1 cellular context compared by ENCODE assay signal in the genomic region with DNA sequence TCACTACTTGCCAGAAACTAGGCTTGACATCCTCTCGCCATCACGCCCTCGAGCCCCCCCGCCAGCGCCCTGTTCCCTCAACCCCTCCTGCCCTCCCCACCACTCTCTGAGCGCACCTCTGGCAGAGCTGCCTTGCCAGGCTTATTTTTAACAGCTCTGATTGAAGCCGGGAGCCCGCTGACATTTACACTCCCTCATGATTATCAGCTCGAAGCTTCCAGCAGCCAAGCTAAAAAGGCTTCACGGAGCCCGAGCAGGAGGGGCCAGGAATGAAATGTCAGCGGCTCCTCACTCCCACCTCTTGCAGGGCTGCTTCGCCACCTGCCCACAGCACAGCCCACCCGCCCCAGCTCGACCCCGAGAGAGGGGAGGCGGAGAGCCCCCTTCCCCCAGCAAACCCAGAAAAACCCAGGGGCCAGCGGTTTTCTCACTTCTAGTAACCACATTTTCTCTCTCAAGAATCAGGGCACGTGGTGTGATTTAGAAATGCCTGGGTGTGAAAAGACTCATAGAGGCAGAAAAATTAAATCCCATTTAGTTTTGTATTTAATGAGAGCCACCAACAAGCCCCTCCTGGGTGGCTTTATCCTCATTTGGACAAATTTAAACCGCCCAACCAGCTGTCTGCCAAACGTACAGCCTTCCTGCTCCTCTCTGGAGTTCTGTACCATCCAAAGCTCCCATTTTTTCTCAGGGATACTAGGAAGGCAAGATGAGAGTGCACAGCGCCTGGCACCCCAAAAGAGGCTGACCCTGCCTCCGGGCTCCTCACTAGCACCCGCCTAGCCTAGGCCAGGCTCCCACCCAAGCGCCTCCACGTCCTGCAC.
TF ChIP-seq lines count a peak whose summit lies in the region.

No MANE protein-coding gene starts in this region.

TF ChIP-seq in GM23338, 12 proteins besides CTCF, POLR2A, EP300 and RAD21 (continued from another document):
- TF ChIP-seq, protein P1, sequence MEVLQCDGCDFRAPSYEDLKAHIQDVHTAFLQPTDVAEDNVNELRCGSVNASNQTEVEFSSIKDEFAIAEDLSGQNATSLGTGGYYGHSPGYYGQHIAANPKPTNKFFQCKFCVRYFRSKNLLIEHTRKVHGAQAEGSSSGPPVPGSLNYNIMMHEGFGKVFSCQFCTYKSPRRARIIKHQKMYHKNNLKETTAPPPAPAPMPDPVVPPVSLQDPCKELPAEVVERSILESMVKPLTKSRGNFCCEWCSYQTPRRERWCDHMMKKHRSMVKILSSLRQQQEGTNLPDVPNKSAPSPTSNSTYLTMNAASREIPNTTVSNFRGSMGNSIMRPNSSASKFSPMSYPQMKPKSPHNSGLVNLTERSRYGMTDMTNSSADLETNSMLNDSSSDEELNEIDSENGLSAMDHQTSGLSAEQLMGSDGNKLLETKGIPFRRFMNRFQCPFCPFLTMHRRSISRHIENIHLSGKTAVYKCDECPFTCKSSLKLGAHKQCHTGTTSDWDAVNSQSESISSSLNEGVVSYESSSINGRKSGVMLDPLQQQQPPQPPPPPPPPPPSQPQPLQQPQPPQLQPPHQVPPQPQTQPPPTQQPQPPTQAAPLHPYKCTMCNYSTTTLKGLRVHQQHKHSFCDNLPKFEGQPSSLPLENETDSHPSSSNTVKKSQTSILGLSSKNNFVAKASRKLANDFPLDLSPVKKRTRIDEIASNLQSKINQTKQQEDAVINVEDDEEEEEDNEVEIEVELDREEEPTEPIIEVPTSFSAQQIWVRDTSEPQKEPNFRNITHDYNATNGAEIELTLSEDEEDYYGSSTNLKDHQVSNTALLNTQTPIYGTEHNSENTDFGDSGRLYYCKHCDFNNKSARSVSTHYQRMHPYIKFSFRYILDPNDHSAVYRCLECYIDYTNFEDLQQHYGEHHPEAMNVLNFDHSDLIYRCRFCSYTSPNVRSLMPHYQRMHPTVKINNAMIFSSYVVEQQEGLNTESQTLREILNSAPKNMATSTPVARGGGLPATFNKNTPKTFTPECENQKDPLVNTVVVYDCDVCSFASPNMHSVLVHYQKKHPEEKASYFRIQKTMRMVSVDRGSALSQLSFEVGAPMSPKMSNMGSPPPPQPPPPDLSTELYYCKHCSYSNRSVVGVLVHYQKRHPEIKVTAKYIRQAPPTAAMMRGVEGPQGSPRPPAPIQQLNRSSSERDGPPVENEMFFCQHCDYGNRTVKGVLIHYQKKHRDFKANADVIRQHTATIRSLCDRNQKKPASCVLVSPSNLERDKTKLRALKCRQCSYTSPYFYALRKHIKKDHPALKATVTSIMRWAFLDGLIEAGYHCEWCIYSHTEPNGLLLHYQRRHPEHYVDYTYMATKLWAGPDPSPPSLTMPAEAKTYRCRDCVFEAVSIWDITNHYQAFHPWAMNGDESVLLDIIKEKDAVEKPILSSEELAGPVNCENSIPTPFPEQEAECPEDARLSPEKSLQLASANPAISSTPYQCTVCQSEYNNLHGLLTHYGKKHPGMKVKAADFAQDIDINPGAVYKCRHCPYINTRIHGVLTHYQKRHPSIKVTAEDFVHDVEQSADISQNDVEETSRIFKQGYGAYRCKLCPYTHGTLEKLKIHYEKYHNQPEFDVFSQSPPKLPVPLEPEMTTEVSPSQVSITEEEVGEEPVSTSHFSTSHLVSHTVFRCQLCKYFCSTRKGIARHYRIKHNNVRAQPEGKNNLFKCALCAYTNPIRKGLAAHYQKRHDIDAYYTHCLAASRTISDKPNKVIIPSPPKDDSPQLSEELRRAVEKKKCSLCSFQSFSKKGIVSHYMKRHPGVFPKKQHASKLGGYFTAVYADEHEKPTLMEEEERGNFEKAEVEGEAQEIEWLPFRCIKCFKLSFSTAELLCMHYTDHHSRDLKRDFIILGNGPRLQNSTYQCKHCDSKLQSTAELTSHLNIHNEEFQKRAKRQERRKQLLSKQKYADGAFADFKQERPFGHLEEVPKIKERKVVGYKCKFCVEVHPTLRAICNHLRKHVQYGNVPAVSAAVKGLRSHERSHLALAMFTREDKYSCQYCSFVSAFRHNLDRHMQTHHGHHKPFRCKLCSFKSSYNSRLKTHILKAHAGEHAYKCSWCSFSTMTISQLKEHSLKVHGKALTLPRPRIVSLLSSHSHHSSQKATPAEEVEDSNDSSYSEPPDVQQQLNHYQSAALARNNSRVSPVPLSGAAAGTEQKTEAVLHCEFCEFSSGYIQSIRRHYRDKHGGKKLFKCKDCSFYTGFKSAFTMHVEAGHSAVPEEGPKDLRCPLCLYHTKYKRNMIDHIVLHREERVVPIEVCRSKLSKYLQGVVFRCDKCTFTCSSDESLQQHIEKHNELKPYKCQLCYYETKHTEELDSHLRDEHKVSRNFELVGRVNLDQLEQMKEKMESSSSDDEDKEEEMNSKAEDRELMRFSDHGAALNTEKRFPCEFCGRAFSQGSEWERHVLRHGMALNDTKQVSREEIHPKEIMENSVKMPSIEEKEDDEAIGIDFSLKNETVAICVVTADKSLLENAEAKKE (CRISPR knock-in tag; IDR thresholded peaks at IDR 0.05) = no peak
- TF ChIP-seq ZNF331 (CRISPR knock-in tag; IDR thresholded peaks at IDR 0.05; ENCODE audit: low read depth) (no peak), JUNB (IDR thresholded peaks at IDR 0.05; ENCODE audit: unreplicated experiment) (no peak), REST (IDR thresholded peaks at IDR 0.05; ENCODE audit: unreplicated experiment) (no peak), POLR2AphosphoS5 (IDR thresholded peaks at IDR 0.05; ENCODE audit: low read depth) (no peak), EZH2phosphoT487 (IDR thresholded peaks at IDR 0.05; ENCODE audit: unreplicated experiment) (no peak), STAT1 (IDR thresholded peaks at IDR 0.05; ENCODE audit: unreplicated experiment) (no peak), NANOG (IDR thresholded peaks at IDR 0.05; ENCODE audit: borderline replicate concordance) (no peak), CREB1 (CRISPR knock-in tag; IDR thresholded peaks at IDR 0.05; ENCODE audit: low read depth) (no peak), EZH2 (IDR thresholded peaks at IDR 0.05; ENCODE audit: low read depth, unreplicated experiment) (no peak)
- TF ChIP-seq, protein P2, sequence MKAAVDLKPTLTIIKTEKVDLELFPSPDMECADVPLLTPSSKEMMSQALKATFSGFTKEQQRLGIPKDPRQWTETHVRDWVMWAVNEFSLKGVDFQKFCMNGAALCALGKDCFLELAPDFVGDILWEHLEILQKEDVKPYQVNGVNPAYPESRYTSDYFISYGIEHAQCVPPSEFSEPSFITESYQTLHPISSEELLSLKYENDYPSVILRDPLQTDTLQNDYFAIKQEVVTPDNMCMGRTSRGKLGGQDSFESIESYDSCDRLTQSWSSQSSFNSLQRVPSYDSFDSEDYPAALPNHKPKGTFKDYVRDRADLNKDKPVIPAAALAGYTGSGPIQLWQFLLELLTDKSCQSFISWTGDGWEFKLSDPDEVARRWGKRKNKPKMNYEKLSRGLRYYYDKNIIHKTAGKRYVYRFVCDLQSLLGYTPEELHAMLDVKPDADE (IDR thresholded peaks at IDR 0.05) = no peak
TF ChIP-seq in GM23338: peak in this region for 0.
